1 cellular context compared by ENCODE assay signal in genomic region chr7:55441668-55442305, GRCh38.
A peak's percentile ranks its signal among the peaks of the same experiment; 100 is the strongest.
TF ChIP-seq lines count a peak whose summit lies in the region.

No MANE protein-coding gene starts in this region.

TF ChIP-seq in SK-N-SH, 30 proteins besides CTCF, POLR2A, EP300 and RAD21:
- peak; percentile 88 for TF ChIP-seq MEF2A (IDR thresholded peaks at IDR 0.05; ENCODE audit: borderline replicate concordance, low read depth)
- no peak for TF ChIP-seq POLR2AphosphoS5 (IDR thresholded peaks at IDR 0.05; ENCODE audit: low read depth, low read length)
- peak; percentile 52; the same call in 1 of the 2 replicates for TF ChIP-seq FOSL2 (IDR thresholded peaks at IDR 0.05; ENCODE audit: borderline replicate concordance, low read depth)
- TF ChIP-seq, protein P1, sequence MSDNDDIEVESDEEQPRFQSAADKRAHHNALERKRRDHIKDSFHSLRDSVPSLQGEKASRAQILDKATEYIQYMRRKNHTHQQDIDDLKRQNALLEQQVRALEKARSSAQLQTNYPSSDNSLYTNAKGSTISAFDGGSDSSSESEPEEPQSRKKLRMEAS (IDR thresholded peaks at IDR 0.05; ENCODE audit: low read depth): peak; percentile 94
- peak; percentile 4 for TF ChIP-seq CHD2 (IDR thresholded peaks at IDR 0.05; ENCODE audit: low read length, partially characterized antibody)
- 0 out of 2 replicates have a peak, but pooled peaks have one; percentile 10 for TF ChIP-seq ELF1 (IDR thresholded peaks at IDR 0.05)
- peak; percentile 27; the same call in 1 of the 2 replicates for TF ChIP-seq TEAD4 (IDR thresholded peaks at IDR 0.05; ENCODE audit: borderline replicate concordance, insufficient read depth)
- no peak; the same call in 1 of the 2 replicates for TF ChIP-seq USF2 (IDR thresholded peaks at IDR 0.05; ENCODE audit: borderline replicate concordance, low read depth, low read length)
- no peak for TF ChIP-seq SMC3 (IDR thresholded peaks at IDR 0.05; ENCODE audit: low read depth, low read length)
- TF ChIP-seq TCF12 (IDR thresholded peaks at IDR 0.05): peak; percentile 88
- TF ChIP-seq JUND (IDR thresholded peaks at IDR 0.05): 0 out of 2 replicates have a peak, but pooled peaks have one; percentile 41
- TF ChIP-seq GATA2 (CRISPR knock-in tag; IDR thresholded peaks at IDR 0.05): peak; percentile 80
- peak; percentile 94 for TF ChIP-seq RCOR1 (IDR thresholded peaks at IDR 0.05; ENCODE audit: low read length)
- TF ChIP-seq, protein P2, sequence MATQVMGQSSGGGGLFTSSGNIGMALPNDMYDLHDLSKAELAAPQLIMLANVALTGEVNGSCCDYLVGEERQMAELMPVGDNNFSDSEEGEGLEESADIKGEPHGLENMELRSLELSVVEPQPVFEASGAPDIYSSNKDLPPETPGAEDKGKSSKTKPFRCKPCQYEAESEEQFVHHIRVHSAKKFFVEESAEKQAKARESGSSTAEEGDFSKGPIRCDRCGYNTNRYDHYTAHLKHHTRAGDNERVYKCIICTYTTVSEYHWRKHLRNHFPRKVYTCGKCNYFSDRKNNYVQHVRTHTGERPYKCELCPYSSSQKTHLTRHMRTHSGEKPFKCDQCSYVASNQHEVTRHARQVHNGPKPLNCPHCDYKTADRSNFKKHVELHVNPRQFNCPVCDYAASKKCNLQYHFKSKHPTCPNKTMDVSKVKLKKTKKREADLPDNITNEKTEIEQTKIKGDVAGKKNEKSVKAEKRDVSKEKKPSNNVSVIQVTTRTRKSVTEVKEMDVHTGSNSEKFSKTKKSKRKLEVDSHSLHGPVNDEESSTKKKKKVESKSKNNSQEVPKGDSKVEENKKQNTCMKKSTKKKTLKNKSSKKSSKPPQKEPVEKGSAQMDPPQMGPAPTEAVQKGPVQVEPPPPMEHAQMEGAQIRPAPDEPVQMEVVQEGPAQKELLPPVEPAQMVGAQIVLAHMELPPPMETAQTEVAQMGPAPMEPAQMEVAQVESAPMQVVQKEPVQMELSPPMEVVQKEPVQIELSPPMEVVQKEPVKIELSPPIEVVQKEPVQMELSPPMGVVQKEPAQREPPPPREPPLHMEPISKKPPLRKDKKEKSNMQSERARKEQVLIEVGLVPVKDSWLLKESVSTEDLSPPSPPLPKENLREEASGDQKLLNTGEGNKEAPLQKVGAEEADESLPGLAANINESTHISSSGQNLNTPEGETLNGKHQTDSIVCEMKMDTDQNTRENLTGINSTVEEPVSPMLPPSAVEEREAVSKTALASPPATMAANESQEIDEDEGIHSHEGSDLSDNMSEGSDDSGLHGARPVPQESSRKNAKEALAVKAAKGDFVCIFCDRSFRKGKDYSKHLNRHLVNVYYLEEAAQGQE (IDR thresholded peaks at IDR 0.05; ENCODE audit: low read depth, low read length): no peak
- no peak for TF ChIP-seq NFIC (IDR thresholded peaks at IDR 0.05; ENCODE audit: borderline replicate concordance)
- TF ChIP-seq, protein P3, sequence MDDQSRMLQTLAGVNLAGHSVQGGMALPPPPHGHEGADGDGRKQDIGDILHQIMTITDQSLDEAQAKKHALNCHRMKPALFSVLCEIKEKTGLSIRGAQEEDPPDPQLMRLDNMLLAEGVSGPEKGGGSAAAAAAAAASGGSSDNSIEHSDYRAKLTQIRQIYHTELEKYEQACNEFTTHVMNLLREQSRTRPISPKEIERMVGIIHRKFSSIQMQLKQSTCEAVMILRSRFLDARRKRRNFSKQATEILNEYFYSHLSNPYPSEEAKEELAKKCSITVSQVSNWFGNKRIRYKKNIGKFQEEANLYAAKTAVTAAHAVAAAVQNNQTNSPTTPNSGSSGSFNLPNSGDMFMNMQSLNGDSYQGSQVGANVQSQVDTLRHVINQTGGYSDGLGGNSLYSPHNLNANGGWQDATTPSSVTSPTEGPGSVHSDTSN (IDR thresholded peaks at IDR 0.05): no peak
